Comparison of ENCODE assay signal across 2 cellular contexts in the genomic region with DNA sequence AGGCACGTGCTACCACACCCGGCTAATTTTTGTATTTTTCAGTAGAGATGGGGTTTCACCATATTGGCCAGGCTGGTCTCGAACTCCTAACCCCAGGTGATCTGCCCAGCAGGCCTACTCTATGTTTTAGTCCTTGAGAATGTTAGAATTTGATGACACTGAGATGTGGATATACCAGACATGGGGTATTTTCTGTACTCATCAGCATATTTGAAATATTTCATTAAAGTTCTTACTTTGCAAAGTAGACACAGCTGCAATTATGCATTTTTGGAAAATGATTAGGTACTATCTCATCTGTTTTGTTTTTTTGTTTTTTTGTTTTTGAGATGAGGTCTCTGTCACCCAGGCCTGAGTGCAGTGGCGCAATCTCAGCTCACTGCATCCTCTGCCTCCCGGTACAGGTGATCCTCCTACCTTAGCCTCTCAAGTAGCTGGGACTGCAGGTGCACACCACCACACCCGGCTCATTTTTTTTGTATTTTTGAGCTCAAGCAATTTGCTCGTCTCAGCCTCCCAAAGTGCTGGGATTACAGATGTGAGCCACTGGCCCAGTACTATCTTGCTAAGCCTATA.
A peak's percentile ranks its signal among the peaks of the same experiment; 100 is the strongest.
TF ChIP-seq lines count a peak whose summit lies in the region.

No MANE protein-coding gene starts in this region.

TF ChIP-seq in A549, 52 proteins besides CTCF, POLR2A, EP300 and RAD21:
- no peak for TF ChIP-seq SREBF2 (IDR thresholded peaks at IDR 0.05)
- TF ChIP-seq CEBPB (IDR thresholded peaks at IDR 0.05), result peak in 1 of 2 experiments; percentile 23; a peak in 2 of 4 replicates
- TF ChIP-seq KDM5A (IDR thresholded peaks at IDR 0.05), result no peak
- peak; percentile 93 for TF ChIP-seq MAFK (IDR thresholded peaks at IDR 0.05; ENCODE audit: partially characterized antibody)
- TF ChIP-seq, protein P1, sequence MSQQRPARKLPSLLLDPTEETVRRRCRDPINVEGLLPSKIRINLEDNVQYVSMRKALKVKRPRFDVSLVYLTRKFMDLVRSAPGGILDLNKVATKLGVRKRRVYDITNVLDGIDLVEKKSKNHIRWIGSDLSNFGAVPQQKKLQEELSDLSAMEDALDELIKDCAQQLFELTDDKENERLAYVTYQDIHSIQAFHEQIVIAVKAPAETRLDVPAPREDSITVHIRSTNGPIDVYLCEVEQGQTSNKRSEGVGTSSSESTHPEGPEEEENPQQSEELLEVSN (IDR thresholded peaks at IDR 0.05; ENCODE audit: borderline replicate concordance, low read depth), result no peak
- TF ChIP-seq HOXB13 (CRISPR knock-in tag; IDR thresholded peaks at IDR 0.05; ENCODE audit: low read depth), result no peak
- no peak for TF ChIP-seq NR3C1 (IDR thresholded peaks at IDR 0.05)
- no peak for TF ChIP-seq ZC3H11A (IDR thresholded peaks at IDR 0.05)
- TF ChIP-seq ZNF302 (CRISPR knock-in tag; IDR thresholded peaks at IDR 0.05), result no peak
- TF ChIP-seq ZSCAN20 (CRISPR knock-in tag; IDR thresholded peaks at IDR 0.05), result no peak
- TF ChIP-seq HEYL (CRISPR knock-in tag; IDR thresholded peaks at IDR 0.05), result no peak

TF ChIP-seq in WTC11, 78 proteins besides CTCF, POLR2A, EP300 and RAD21:
- TF ChIP-seq NR3C1 (CRISPR knock-in tag; conservative IDR thresholded peaks at IDR 0.05; ENCODE audit: low read depth), result no peak
- no peak for TF ChIP-seq PRRX2 (CRISPR knock-in tag; IDR thresholded peaks at IDR 0.05)
- TF ChIP-seq ZNF263 (CRISPR knock-in tag; IDR thresholded peaks at IDR 0.05; ENCODE audit: low read depth), result no peak
- TF ChIP-seq NFATC4 (CRISPR knock-in tag; IDR thresholded peaks at IDR 0.05), result no peak
- TF ChIP-seq, protein P2, sequence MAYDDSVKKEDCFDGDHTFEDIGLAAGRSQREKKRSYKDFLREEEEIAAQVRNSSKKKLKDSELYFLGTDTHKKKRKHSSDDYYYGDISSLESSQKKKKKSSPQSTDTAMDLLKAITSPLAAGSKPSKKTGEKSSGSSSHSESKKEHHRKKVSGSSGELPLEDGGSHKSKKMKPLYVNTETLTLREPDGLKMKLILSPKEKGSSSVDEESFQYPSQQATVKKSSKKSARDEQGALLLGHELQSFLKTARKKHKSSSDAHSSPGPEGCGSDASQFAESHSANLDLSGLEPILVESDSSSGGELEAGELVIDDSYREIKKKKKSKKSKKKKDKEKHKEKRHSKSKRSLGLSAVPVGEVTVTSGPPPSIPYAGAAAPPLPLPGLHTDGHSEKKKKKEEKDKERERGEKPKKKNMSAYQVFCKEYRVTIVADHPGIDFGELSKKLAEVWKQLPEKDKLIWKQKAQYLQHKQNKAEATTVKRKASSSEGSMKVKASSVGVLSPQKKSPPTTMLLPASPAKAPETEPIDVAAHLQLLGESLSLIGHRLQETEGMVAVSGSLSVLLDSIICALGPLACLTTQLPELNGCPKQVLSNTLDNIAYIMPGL (CRISPR knock-in tag; IDR thresholded peaks at IDR 0.05), result no peak
- TF ChIP-seq TCF7 (CRISPR knock-in tag; IDR thresholded peaks at IDR 0.05; ENCODE audit: low read depth), result no peak
- no peak for TF ChIP-seq FOXJ3 (CRISPR knock-in tag; IDR thresholded peaks at IDR 0.05; ENCODE audit: borderline replicate concordance)
- no peak for TF ChIP-seq KAT7 (CRISPR knock-in tag; IDR thresholded peaks at IDR 0.05; ENCODE audit: borderline replicate concordance)
- TF ChIP-seq, protein P3, sequence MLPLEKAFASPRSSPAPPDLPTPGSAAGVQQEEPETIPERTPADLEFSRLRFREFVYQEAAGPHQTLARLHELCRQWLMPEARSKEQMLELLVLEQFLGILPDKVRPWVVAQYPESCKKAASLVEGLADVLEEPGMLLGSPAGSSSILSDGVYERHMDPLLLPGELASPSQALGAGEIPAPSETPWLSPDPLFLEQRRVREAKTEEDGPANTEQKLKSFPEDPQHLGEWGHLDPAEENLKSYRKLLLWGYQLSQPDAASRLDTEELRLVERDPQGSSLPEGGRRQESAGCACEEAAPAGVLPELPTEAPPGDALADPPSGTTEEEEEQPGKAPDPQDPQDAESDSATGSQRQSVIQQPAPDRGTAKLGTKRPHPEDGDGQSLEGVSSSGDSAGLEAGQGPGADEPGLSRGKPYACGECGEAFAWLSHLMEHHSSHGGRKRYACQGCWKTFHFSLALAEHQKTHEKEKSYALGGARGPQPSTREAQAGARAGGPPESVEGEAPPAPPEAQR (CRISPR knock-in tag; IDR thresholded peaks at IDR 0.05), result no peak
- no peak for TF ChIP-seq SMAD3 (CRISPR knock-in tag; IDR thresholded peaks at IDR 0.05; ENCODE audit: borderline replicate concordance)
- TF ChIP-seq, protein P4, sequence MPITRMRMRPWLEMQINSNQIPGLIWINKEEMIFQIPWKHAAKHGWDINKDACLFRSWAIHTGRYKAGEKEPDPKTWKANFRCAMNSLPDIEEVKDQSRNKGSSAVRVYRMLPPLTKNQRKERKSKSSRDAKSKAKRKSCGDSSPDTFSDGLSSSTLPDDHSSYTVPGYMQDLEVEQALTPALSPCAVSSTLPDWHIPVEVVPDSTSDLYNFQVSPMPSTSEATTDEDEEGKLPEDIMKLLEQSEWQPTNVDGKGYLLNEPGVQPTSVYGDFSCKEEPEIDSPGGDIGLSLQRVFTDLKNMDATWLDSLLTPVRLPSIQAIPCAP (CRISPR knock-in tag; IDR thresholded peaks at IDR 0.05), result no peak
- TF ChIP-seq, protein P5, sequence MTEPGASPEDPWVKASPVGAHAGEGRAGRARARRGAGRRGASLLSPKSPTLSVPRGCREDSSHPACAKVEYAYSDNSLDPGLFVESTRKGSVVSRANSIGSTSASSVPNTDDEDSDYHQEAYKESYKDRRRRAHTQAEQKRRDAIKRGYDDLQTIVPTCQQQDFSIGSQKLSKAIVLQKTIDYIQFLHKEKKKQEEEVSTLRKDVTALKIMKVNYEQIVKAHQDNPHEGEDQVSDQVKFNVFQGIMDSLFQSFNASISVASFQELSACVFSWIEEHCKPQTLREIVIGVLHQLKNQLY (CRISPR knock-in tag; IDR thresholded peaks at IDR 0.05), result no peak
- no peak for TF ChIP-seq ELF4 (CRISPR knock-in tag; IDR thresholded peaks at IDR 0.05; ENCODE audit: low read depth)
